Comparison of ENCODE assay signal across 1 cellular context in genomic region chr4:81844717-81845116, GRCh38.
TF ChIP-seq lines count a peak whose summit lies in the region.

No MANE protein-coding gene starts in this region.

TF ChIP-seq in GM23338, 12 proteins besides CTCF, POLR2A, EP300 and RAD21 (continued from another document):
- TF ChIP-seq ZNF462 (CRISPR knock-in tag; IDR thresholded peaks at IDR 0.05), result no peak
